ENCODE assay signal across 28 cellular contexts in the genomic region with DNA sequence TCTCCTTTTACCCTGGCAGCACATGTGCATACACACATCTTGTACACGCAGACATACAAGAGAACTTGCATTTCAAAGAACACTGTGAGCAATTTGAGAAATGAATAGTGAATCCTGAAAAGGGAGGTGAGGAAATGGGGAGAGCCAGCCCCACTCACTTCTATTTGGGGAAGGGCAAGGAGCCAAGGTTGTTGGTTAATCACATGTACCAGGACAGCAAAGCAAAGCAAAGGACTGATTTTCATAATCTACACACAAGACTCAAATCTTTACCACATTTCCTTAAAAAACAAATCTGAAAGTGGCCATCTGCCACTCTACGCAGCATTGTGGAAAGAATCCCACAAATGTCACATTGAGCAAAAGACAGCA. TPM values are rescaled to one million over a fixed set of nuclear protein-coding genes. Genes with fewer than 3 reads are reported as not detected.
DNase-seq lines count a peak whose midpoint lies in the region; ATAC-seq and TF ChIP-seq lines count a peak whose summit lies in the region.
"Had no signal": no experiment of that assay in that cellular context is flagged by ENCODE, and none has a peak within 500 bp of the region (broad histone marks: within the 10 kb centered on the region; RNA-seq: fewer than 3 reads in every experiment).

No MANE protein-coding gene starts in this region.

- peaks cover 0 to 8% (median 0%) of the 10 kb centered on the region in 5 experiments for H3K9me3 Mint-ChIP-seq in brain
- H3K9me3 Mint-ChIP-seq: activated CD4-positive, alpha-beta memory T cell treated with anti-CD3 and anti-CD28 coated beads, Interleukin-2, amount 10 ng/mL, durations not matched to agents 7 days and 5 days; effector memory CD8-positive, alpha-beta T cell; H9; memory B cell; naive thymus-derived CD8-positive, alpha-beta T cell had no signal

- H3K4me2 ChIP-seq in hepatocyte, result peak overlapping the region; percentile 54
- H3K4me2 ChIP-seq in neuronal stem cell (ENCODE audit: insufficient read depth, low read length, poor library complexity, severe bottlenecking), result no peak overlapping the region

- H3K27ac ChIP-seq in hepatocyte, result peak overlapping the region; percentile 82
- no peak overlapping the region for H3K27ac ChIP-seq in neuronal stem cell (replicated peaks; ENCODE audit: low read length)
- H3K27ac ChIP-seq: esophagus squamous epithelium, vagina had no signal

- no peaks in the 10 kb centered on the region for H4K20me1 ChIP-seq in hepatocyte (ENCODE audit: insufficient read depth, poor library complexity, severe bottlenecking)

- H3K9me3 ChIP-seq in hepatocyte (ENCODE audit: low read depth) (no peaks in the 10 kb centered on the region), neuronal stem cell (replicated peaks in 1 of 2; ENCODE audit: control insufficient read depth in 2 of 2, insufficient read depth in 1 of 2, low read depth in 1 of 2, low read length in 2 of 2) (peaks cover 0 to 2% of the 10 kb centered on the region in 2 donors)
- H3K9me3 ChIP-seq: esophagus squamous epithelium, heart right ventricle, Peyer's patch, vagina had no signal

- no peak overlapping the region for H2BK120ac ChIP-seq in neuronal stem cell (ENCODE audit: low read depth, low read length)

- H3K4me3 ChIP-seq in hepatocyte (no peak overlapping the region), neuronal stem cell (ENCODE audit: low read length in 2 of 2) (no peak overlapping the region)
- H3K4me3 ChIP-seq: esophagus squamous epithelium, heart right ventricle, vagina had no signal

- H3K4me1 ChIP-seq in hepatocyte (ENCODE audit: insufficient read depth), result peaks cover 26% of the 10 kb centered on the region
- no peaks in the 10 kb centered on the region for H3K4me1 ChIP-seq in neuronal stem cell (ENCODE audit: control insufficient read depth in 2 of 2, insufficient read depth in 1 of 2, low read depth in 1 of 2, low read length in 2 of 2)
- H3K4me1 ChIP-seq: esophagus squamous epithelium, vagina had no signal

- H2BK5ac ChIP-seq in neuronal stem cell (ENCODE audit: low read length), result no peak overlapping the region

- H3K9me2 ChIP-seq in hepatocyte (replicated peaks; ENCODE audit: insufficient read depth), result no peaks in the 10 kb centered on the region

- no peak overlapping the region for H3K4ac ChIP-seq in neuronal stem cell (ENCODE audit: low read length)

- H2AFZ ChIP-seq in hepatocyte, result no peak overlapping the region
- H2AFZ ChIP-seq in neuronal stem cell (ENCODE audit: low read length), result peak overlapping the region; percentile 30

- H3K27me3 ChIP-seq in hepatocyte (no peaks in the 10 kb centered on the region), neuronal stem cell (ENCODE audit: control insufficient read depth in 3 of 3, insufficient read depth in 3 of 3, low read depth in 1 of 3, low read length in 3 of 3) (no peaks in the 10 kb centered on the region)
- H3K27me3 ChIP-seq: esophagus squamous epithelium, heart right ventricle, Peyer's patch, vagina had no signal

- no peak overlapping the region for H4K8ac ChIP-seq in neuronal stem cell (ENCODE audit: low read depth, low read length)

- 55% methylated on average over 2 of the region's 2 CpGs for WGBS in hepatocyte (ENCODE audit: low lambda C conversion rate, missing lambda C conversion rate)
- WGBS in neuronal stem cell (ENCODE audit: extremely low coverage in 2 of 2, insufficient read length in 2 of 2, insufficient replicate concordance in 1 of 2), 2 donors, result no CpG with 5 or more reads among the region's 2 CpGs

- H3K79me2 ChIP-seq in hepatocyte, result no peaks in the 10 kb centered on the region

- no peak overlapping the region for H3K9ac ChIP-seq in neuronal stem cell (ENCODE audit: low read depth, low read length, poor library complexity)

- ATAC-seq in HG03135 (IDR thresholded peaks at IDR 0.05; ENCODE audit: unreplicated experiment) (no peak), HG02759 (IDR thresholded peaks at IDR 0.05; ENCODE audit: unreplicated experiment) (no peak)
- ATAC-seq: effector memory CD8-positive, alpha-beta T cell; naive thymus-derived CD8-positive, alpha-beta T cell had no signal

- peak overlapping the region in 1 of 5 experiments; percentile 14 for H3K4me3 Mint-ChIP-seq in brain
- H3K4me3 Mint-ChIP-seq: activated CD4-positive, alpha-beta memory T cell treated with anti-CD3 and anti-CD28 coated beads, Interleukin-2, amount 10 ng/mL, durations not matched to agents 7 days and 5 days; effector memory CD8-positive, alpha-beta T cell; H9; immature natural killer cell; memory B cell; naive thymus-derived CD8-positive, alpha-beta T cell had no signal

- peak overlapping the region; percentile 9 to 98 (median 88) for H3K27ac Mint-ChIP-seq in brain
- H3K27ac Mint-ChIP-seq: activated CD4-positive, alpha-beta memory T cell treated with anti-CD3 and anti-CD28 coated beads, Interleukin-2, amount 10 ng/mL, durations not matched to agents 7 days and 5 days; effector memory CD8-positive, alpha-beta T cell; H9; immature natural killer cell; memory B cell; naive thymus-derived CD8-positive, alpha-beta T cell; progenitor cell of endocrine pancreas had no signal

- no peak overlapping the region for H3K18ac ChIP-seq in neuronal stem cell (ENCODE audit: low read length)

- H3K36me3 ChIP-seq in hepatocyte (replicated peaks; ENCODE audit: insufficient read depth, low read depth) (no peaks in the 10 kb centered on the region), neuronal stem cell (replicated peaks in 1 of 2; ENCODE audit: control insufficient read depth in 2 of 2, insufficient read depth in 2 of 2, low read length in 2 of 2) (no peaks in the 10 kb centered on the region)
- H3K36me3 ChIP-seq: esophagus squamous epithelium, heart right ventricle, Peyer's patch, vagina had no signal

- no peaks in the 10 kb centered on the region for H3K79me1 ChIP-seq in neuronal stem cell (ENCODE audit: low read depth, low read length)

- no peak overlapping the region for H2BK12ac ChIP-seq in neuronal stem cell (ENCODE audit: low read length)

- no peak overlapping the region for H2BK15ac ChIP-seq in neuronal stem cell (ENCODE audit: low read length)

- peaks cover 33% of the 10 kb centered on the region for H3K4me1 Mint-ChIP-seq in brain
- H3K4me1 Mint-ChIP-seq: activated CD4-positive, alpha-beta memory T cell treated with anti-CD3 and anti-CD28 coated beads, Interleukin-2, amount 10 ng/mL, durations not matched to agents 7 days and 5 days; H9; immature natural killer cell; memory B cell; naive thymus-derived CD8-positive, alpha-beta T cell had no signal

- H4K91ac ChIP-seq in neuronal stem cell (ENCODE audit: low read depth, low read length, poor library complexity), result no peak overlapping the region

- H3K36me3 Mint-ChIP-seq in brain, result no peaks in the 10 kb centered on the region
- H3K36me3 Mint-ChIP-seq: immature natural killer cell; memory B cell; naive thymus-derived CD8-positive, alpha-beta T cell had no signal

- no peak overlapping the region for H3K14ac ChIP-seq in neuronal stem cell (ENCODE audit: low read length)

- H2AK5ac ChIP-seq in neuronal stem cell (ENCODE audit: low read depth, low read length), result no peak overlapping the region

- H3K23ac ChIP-seq in neuronal stem cell (ENCODE audit: low read depth, low read length, poor library complexity), result no peak overlapping the region

- peak; percentile 9 for DNase-seq in Ammon's horn (ENCODE audit: low spot score)
- DNase-seq in hepatocyte (ENCODE audit: low spot score), result no peak
- no peak for DNase-seq in neuronal stem cell (ENCODE audit: low spot score)
- DNase-seq in amniotic stem cell (lab: John Stamatoyannopoulos, UW), result no peak
- no peak for DNase-seq in stimulated activated CD8-positive, alpha-beta memory T cell treated with anti-CD3 and anti-CD28 coated beads, Interleukin-4, amount 100 ng/mL, for 48 hours
- DNase-seq: activated CD4-positive, alpha-beta memory T cell treated with anti-CD3 and anti-CD28 coated beads, Interleukin-2, amount 10 ng/mL, durations not matched to agents 7 days and 5 days; activated CD4-positive, CD25-positive, alpha-beta regulatory T cell; activated naive CD4-positive, alpha-beta T cell; C1 segment of cervical spinal cord; effector memory CD8-positive, alpha-beta T cell; esophagus squamous epithelium; H9; immature natural killer cell; Kasumi-1; naive thymus-derived CD8-positive, alpha-beta T cell; NCI-H1048; NCI-H2081 treated with DMSO at 0.1 percent for 48 hours; NCI-H446 treated with DMSO at 0.1 percent for 48 hours; substantia nigra; T1000 had no signal

- TF ChIP-seq CTCF in brain (conservative IDR thresholded peaks at IDR 0.05) (no peak), hepatocyte (IDR thresholded peaks at IDR 0.05; ENCODE audit: poor library complexity) (no peak)

- peaks cover 4% of the 10 kb centered on the region for H3K27me3 Mint-ChIP-seq in brain

RNA-seq across cellular contexts. Expression of a gene that starts 35.0 kb away (rescaled TPM):
- polyA plus RNA-seq in brain (ENCODE audit: insufficient read depth, low read depth, low replicate concordance), result 2.5 TPM
- 18.3 and 21.8 TPM in 2 replicates for total RNA-seq in hepatocyte
- polyA plus RNA-seq in hepatocyte, result 8.5 and 9.3 TPM in 2 replicates
- 4.6 TPM for polyA plus RNA-seq in neuronal stem cell (2013, experiment 1 of 2)
- 4.9 TPM for polyA plus RNA-seq in neuronal stem cell (2013, experiment 2 of 2)
